ENCODE assay signal across 23 cellular contexts in genomic region chr2:173572848-173573247, GRCh38.
DNase-seq lines count a peak whose midpoint lies in the region; ATAC-seq and TF ChIP-seq lines count a peak whose summit lies in the region.
"Had no signal": no experiment of that assay in that cellular context is flagged by ENCODE, and none has a peak within 500 bp of the region (broad histone marks: within the 10 kb centered on the region; RNA-seq: fewer than 3 reads in every experiment).

No MANE protein-coding gene starts in this region.

- POLR2A ChIA-PET in PC-9 (lab: Charles Lee; ENCODE audit: unreplicated experiment), result no interaction called here
- POLR2A ChIA-PET in activated CD4-positive, alpha-beta T cell treated with anti-CD3 and anti-CD28 coated beads for 36 hours (lab: Charles Lee), result no interaction called here

- H2AFZ ChIP-seq in PC-9, result no peak overlapping the region
- no peak overlapping the region for H2AFZ ChIP-seq in GM23248
- H2AFZ ChIP-seq: neural progenitor cell had no signal

- intact Hi-C loops in PC-9 (cut with micrococcal nuclease; ENCODE audit: unreplicated experiment), result loop anchor here (5.0 to 10.0 kb wide), 2 partner anchors 174 to 342 kb away; no protein-coding TSS in a partner anchor
- intact Hi-C loops in activated CD4-positive, alpha-beta T cell treated with anti-CD3 and anti-CD28 coated beads for 36 hours (cut with DNase I, micrococcal nuclease), result loop anchor here in 1 of 2 experiments (10.0 kb wide), 1 partner anchor 772 kb away; no protein-coding TSS in a partner anchor

- peak; percentile 10 for DNase-seq in NCI-H2107 treated with DMSO at 0.1 percent for 48 hours (lab: John Stamatoyannopoulos, UW; ENCODE audit: unreplicated experiment)
- no peak for DNase-seq in NCI-H2107 (lab: John Stamatoyannopoulos, UW)
- no peak for DNase-seq in PC-9
- no peak for DNase-seq in stimulated activated naive B cell treated with anti-CD40 and anti-IgM and Interleukin-4, amounts not matched to agents 10 μg/mL and 1 μg/mL and 100 μg/mL, for 72 hours
- DNase-seq in stimulated activated CD4-positive, alpha-beta T cell treated with anti-CD3 and anti-CD28 coated beads, Interleukin-4, amount 100 ng/mL, for 1 hour, result no peak
- DNase-seq in GM23248, result no peak
- DNase-seq in activated CD4-positive, alpha-beta T cell treated with anti-CD3 and anti-CD28 coated beads for 36 hours, result no peak
- DNase-seq: activated CD4-positive, alpha-beta T cell treated with anti-CD3 and anti-CD28 coated beads, Interleukin-2, amount 50 U/mL, for 48 hours; activated effector memory CD4-positive, alpha-beta T cell treated with Interleukin-2 at 50 U/mL for 16 hours; BE2C; effector CD8-positive, alpha-beta T cell; lower lobe of right lung; MG63; NCI-H2081; posterior cingulate gyrus; right lobe of liver; T-helper 2 cell; WERI-Rb-1 had no signal

- H3K36me3 Mint-ChIP-seq in stimulated activated naive B cell treated with anti-CD40 and anti-IgM and Interleukin-4, amounts not matched to agents 10 μg/mL and 1 μg/mL and 100 μg/mL, for 72 hours, result no peaks in the 10 kb centered on the region
- H3K36me3 Mint-ChIP-seq in activated CD4-positive, alpha-beta T cell treated with anti-CD3 and anti-CD28 coated beads for 36 hours (ENCODE audit: low read depth), result no peaks in the 10 kb centered on the region
- H3K36me3 Mint-ChIP-seq: neural progenitor cell had no signal

- H4K20me1 ChIP-seq in PC-9 (ENCODE audit: insufficient read depth), result no peaks in the 10 kb centered on the region
- no peaks in the 10 kb centered on the region for H4K20me1 ChIP-seq in GM23248 (ENCODE audit: insufficient read depth)

- H3K4me2 ChIP-seq in PC-9 (peak overlapping the region; percentile 69; the same call in 1 of the 2 replicates), GM23248 (ENCODE audit: unreplicated experiment) (no peak overlapping the region)
- H3K4me2 ChIP-seq: neural progenitor cell had no signal

- ATAC-seq in HG03354 (IDR thresholded peaks at IDR 0.05; ENCODE audit: poor library complexity, severe bottlenecking, unreplicated experiment), result peak; percentile 61
- ATAC-seq in stimulated activated naive B cell treated with anti-CD40 and anti-IgM and Interleukin-4, amounts not matched to agents 10 μg/mL and 1 μg/mL and 100 μg/mL, for 72 hours (replicated peaks), result peak; percentile 45 to 59
- no peak for ATAC-seq in activated CD4-positive, alpha-beta T cell treated with anti-CD3 and anti-CD28 coated beads for 36 hours
- ATAC-seq: A549, right lobe of liver had no signal

- H3K4me3 ChIP-seq in PC-9 (no peak overlapping the region), GM23248 (no peak overlapping the region)
- H3K4me3 ChIP-seq: A549, esophagus muscularis mucosa, lower lobe of right lung, MG63, neural progenitor cell, right lobe of liver, SK-N-MC had no signal

- H3K9ac ChIP-seq in GM23248, result no peak overlapping the region
- H3K9ac ChIP-seq: neural progenitor cell had no signal

- BruUV-seq in PC-9 (replicated peaks; lab: Mats Ljungman, UMichigan), result no TSS peak

- H3K27me3 ChIP-seq in PC-9 (ENCODE audit: insufficient read depth, low read depth) (no peaks in the 10 kb centered on the region), GM23248 (replicated peaks; ENCODE audit: insufficient read depth) (no peaks in the 10 kb centered on the region)
- H3K27me3 ChIP-seq: BE2C, esophagus muscularis mucosa, MG63, neural progenitor cell, right lobe of liver had no signal

- CTCF ChIA-PET in PC-9 (lab: Charles Lee), result no interaction called here
- CTCF ChIA-PET in activated CD4-positive, alpha-beta T cell treated with anti-CD3 and anti-CD28 coated beads for 36 hours (lab: Charles Lee), result interaction anchor here (0.5 to 1.2 kb wide), 2 partner anchors 15 to 1467 kb away, joined by 3 to 4 read pairs; no protein-coding TSS in a partner anchor

- H3K27ac Mint-ChIP-seq in stimulated activated naive B cell treated with anti-CD40 and anti-IgM and Interleukin-4, amounts not matched to agents 10 μg/mL and 1 μg/mL and 100 μg/mL, for 72 hours, result no peak overlapping the region
- H3K27ac Mint-ChIP-seq in activated CD4-positive, alpha-beta T cell treated with anti-CD3 and anti-CD28 coated beads for 36 hours, result no peak overlapping the region
- H3K27ac Mint-ChIP-seq: neural progenitor cell had no signal

- peaks cover 0 to 4% of the 10 kb centered on the region in 2 donors for H3K9me3 Mint-ChIP-seq in stimulated activated naive B cell treated with anti-CD40 and anti-IgM and Interleukin-4, amounts not matched to agents 10 μg/mL and 1 μg/mL and 100 μg/mL, for 72 hours
- H3K9me3 Mint-ChIP-seq in activated CD4-positive, alpha-beta T cell treated with anti-CD3 and anti-CD28 coated beads for 36 hours (ENCODE audit: low read depth), result no peaks in the 10 kb centered on the region

- WGBS in GM23248 (ENCODE audit: low coverage in 1 of 2, low lambda C conversion rate in 2 of 2, missing lambda C conversion rate in 2 of 2), 2 experiments, result 37 to 74% methylated on average over 1 of the region's 1 CpG

- H3F3A ChIP-seq in PC-9 (ENCODE audit: insufficient read depth, low read depth) (peaks cover 20% of the 10 kb centered on the region), GM23248 (ENCODE audit: insufficient read depth) (peaks cover 11% of the 10 kb centered on the region; the same call in 1 of the 2 replicates)

- no peak overlapping the region for H3K4me3 Mint-ChIP-seq in stimulated activated naive B cell treated with anti-CD40 and anti-IgM and Interleukin-4, amounts not matched to agents 10 μg/mL and 1 μg/mL and 100 μg/mL, for 72 hours
- H3K4me3 Mint-ChIP-seq in activated CD4-positive, alpha-beta T cell treated with anti-CD3 and anti-CD28 coated beads for 36 hours, result no peak overlapping the region
- H3K4me3 Mint-ChIP-seq: neural progenitor cell had no signal

- H3K36me3 ChIP-seq in PC-9 (ENCODE audit: low read depth) (no peaks in the 10 kb centered on the region), GM23248 (ENCODE audit: low read depth) (no peaks in the 10 kb centered on the region)
- H3K36me3 ChIP-seq: BE2C, esophagus muscularis mucosa, lower lobe of right lung, MG63, neural progenitor cell, right lobe of liver, WERI-Rb-1 had no signal

- H3K4me1 Mint-ChIP-seq in stimulated activated naive B cell treated with anti-CD40 and anti-IgM and Interleukin-4, amounts not matched to agents 10 μg/mL and 1 μg/mL and 100 μg/mL, for 72 hours, result peaks cover 3 to 10% of the 10 kb centered on the region in 2 donors
- peaks cover 4% of the 10 kb centered on the region for H3K4me1 Mint-ChIP-seq in activated CD4-positive, alpha-beta T cell treated with anti-CD3 and anti-CD28 coated beads for 36 hours

- peaks cover 4 to 15% of the 10 kb centered on the region in 2 donors for H3K27me3 Mint-ChIP-seq in stimulated activated naive B cell treated with anti-CD40 and anti-IgM and Interleukin-4, amounts not matched to agents 10 μg/mL and 1 μg/mL and 100 μg/mL, for 72 hours
- H3K27me3 Mint-ChIP-seq in activated CD4-positive, alpha-beta T cell treated with anti-CD3 and anti-CD28 coated beads for 36 hours, result peaks cover 3% of the 10 kb centered on the region

- no peak for TF ChIP-seq CTCF in PC-9 (conservative IDR thresholded peaks at IDR 0.05)

- in situ Hi-C loops in GM23248 (cut with MboI), result no loop called here

- no peaks in the 10 kb centered on the region for H3K79me2 ChIP-seq in PC-9 (ENCODE audit: low read depth)
- no peaks in the 10 kb centered on the region for H3K79me2 ChIP-seq in GM23248 (ENCODE audit: insufficient read depth)

- H3K27ac ChIP-seq in PC-9 (peak overlapping the region; percentile 58; the same call in 1 of the 2 replicates), GM23248 (no peak overlapping the region)
- H3K27ac ChIP-seq: esophagus muscularis mucosa, lower lobe of right lung, neural progenitor cell, right lobe of liver, SK-N-MC, WERI-Rb-1 had no signal

- H3K9me2 ChIP-seq in PC-9 (ENCODE audit: insufficient read depth) (no peaks in the 10 kb centered on the region), GM23248 (ENCODE audit: insufficient read depth) (no peaks in the 10 kb centered on the region)

- no peaks in the 10 kb centered on the region for H3K9me3 ChIP-seq in PC-9 (ENCODE audit: insufficient read depth, low read depth)
- H3K9me3 ChIP-seq in GM23248 (ENCODE audit: low read depth), result no peaks in the 10 kb centered on the region
- H3K9me3 ChIP-seq: A549, BE2C, esophagus muscularis mucosa, lower lobe of right lung, MG63, right lobe of liver had no signal

- H3K4me1 ChIP-seq in PC-9 (replicated peaks; ENCODE audit: insufficient read depth) (peaks cover 30% of the 10 kb centered on the region), GM23248 (ENCODE audit: insufficient read depth) (0 out of 2 replicates have a peak, but pooled peaks cover 8% of the 10 kb centered on the region)
- H3K4me1 ChIP-seq: BE2C, right lobe of liver had no signal
